Comparison of ENCODE assay signal across 8 cellular contexts in genomic region chr22:42930810-42931420, GRCh38.
A peak's percentile ranks its signal among the peaks of the same experiment; 100 is the strongest.
DNase-seq lines count a peak whose midpoint lies in the region; ATAC-seq and TF ChIP-seq lines count a peak whose summit lies in the region.

No MANE protein-coding gene starts in this region.

- H3K9me2 ChIP-seq in hepatocyte (replicated peaks; ENCODE audit: insufficient read depth) = no peaks in the 10 kb centered on the region

- no peak overlapping the region for H2AFZ ChIP-seq in hepatocyte

- H3K27me3 ChIP-seq in hepatocyte (no peaks in the 10 kb centered on the region), upper lobe of left lung (no peaks in the 10 kb centered on the region)

- peaks cover 60% of the 10 kb centered on the region for H3K4me1 Mint-ChIP-seq in activated T-cell treated with anti-CD3 and anti-CD28 coated beads, Interleukin-2, amount 50 U/mL, for 72 hours (ENCODE audit: low read depth)
- peaks cover 78% of the 10 kb centered on the region for H3K4me1 Mint-ChIP-seq in activated T-cell treated with anti-CD3 and anti-CD28 coated beads, Interleukin-2, amount 50 U/mL, for 24 hours (ENCODE audit: low read depth)

- in situ Hi-C loops in SK-MEL-5 (cut with HindIII; ENCODE audit: low pct_unique_long_range_greater_than_20kb, low sequenced_read_pairs) = no loop called here

- peak overlapping the region; percentile 26 for H3K27ac ChIP-seq in hepatocyte
- H3K27ac ChIP-seq in upper lobe of left lung = peak overlapping the region; percentile 85 to 89 (median 88)

- H3K36me3 Mint-ChIP-seq in activated T-cell treated with anti-CD3 and anti-CD28 coated beads, Interleukin-2, amount 50 U/mL, for 72 hours (ENCODE audit: insufficient read depth in 2 of 2) = no peaks in the 10 kb centered on the region
- peaks cover 6% of the 10 kb centered on the region for H3K36me3 Mint-ChIP-seq in activated T-cell treated with anti-CD3 and anti-CD28 coated beads, Interleukin-2, amount 50 U/mL, for 24 hours (ENCODE audit: low read depth)

- no peak overlapping the region for H3K4me3 ChIP-seq in hepatocyte
- no peak overlapping the region for H3K4me3 ChIP-seq in upper lobe of left lung

- no peaks in the 10 kb centered on the region for H3K27me3 Mint-ChIP-seq in activated T-cell treated with anti-CD3 and anti-CD28 coated beads, Interleukin-2, amount 50 U/mL, for 72 hours (ENCODE audit: low read depth)
- no peaks in the 10 kb centered on the region for H3K27me3 Mint-ChIP-seq in activated T-cell treated with anti-CD3 and anti-CD28 coated beads, Interleukin-2, amount 50 U/mL, for 24 hours

- 84% methylated on average over 9 of the region's 9 CpGs for WGBS in hepatocyte (ENCODE audit: low lambda C conversion rate, missing lambda C conversion rate)
- WGBS in upper lobe of left lung, 2 donors = 62 to 64% methylated on average over 9 of the region's 9 CpGs

- H3K4me3 Mint-ChIP-seq in activated T-cell treated with anti-CD3 and anti-CD28 coated beads, Interleukin-2, amount 50 U/mL, for 72 hours = peak overlapping the region in 1 of 2 donors; percentile 24
- no peak overlapping the region for H3K4me3 Mint-ChIP-seq in activated T-cell treated with anti-CD3 and anti-CD28 coated beads, Interleukin-2, amount 50 U/mL, for 24 hours

- peaks cover 36% of the 10 kb centered on the region for H4K20me1 ChIP-seq in hepatocyte (ENCODE audit: insufficient read depth, poor library complexity, severe bottlenecking)

- peak in 1 of 2 donors; percentile 62 for ATAC-seq in activated T-cell treated with anti-CD3 and anti-CD28 coated beads, Interleukin-2, amount 50 U/mL, for 72 hours (replicated peaks in 1 of 2)
- peak in 1 of 2 donors; percentile 17 for ATAC-seq in upper lobe of left lung (ENCODE audit: low FRiP score in 2 of 2)
- no peak for ATAC-seq in GM18873 (IDR thresholded peaks at IDR 0.05; ENCODE audit: low FRiP score, unreplicated experiment)

- peaks cover 46% of the 10 kb centered on the region for H3K4me1 ChIP-seq in hepatocyte (ENCODE audit: insufficient read depth)
- peaks cover 82 to 92% (median 84%) of the 10 kb centered on the region in 4 donors for H3K4me1 ChIP-seq in upper lobe of left lung

- TF ChIP-seq EP300 in upper lobe of left lung (IDR thresholded peaks at IDR 0.05) = no peak

- peaks cover 93% of the 10 kb centered on the region for H3K79me2 ChIP-seq in hepatocyte

- H3K9me3 ChIP-seq in hepatocyte (ENCODE audit: low read depth) (no peaks in the 10 kb centered on the region), upper lobe of left lung (no peaks in the 10 kb centered on the region)

- DNase-seq in activated T-cell treated with anti-CD3 and anti-CD28 coated beads, Interleukin-2, amount 50 U/mL, for 72 hours = peak in 1 of 2 donors; percentile 15
- no peak for DNase-seq in activated T-cell treated with anti-CD3 and anti-CD28 coated beads, Interleukin-2, amount 50 U/mL, for 24 hours
- peak; percentile 55 for DNase-seq in SK-MEL-5 (ENCODE audit: low read depth, low spot score)
- no peak for DNase-seq in hepatocyte (ENCODE audit: low spot score)
- no peak for DNase-seq in upper lobe of left lung
- no peak for DNase-seq in activated CD8-positive, alpha-beta memory T cell treated with anti-CD3 and anti-CD28 coated beads for 24 hours
- no peak for DNase-seq in NCI-H1092 treated with DMSO at 0.1 percent for 48 hours (lab: John Stamatoyannopoulos, UW)

- no peak for TF ChIP-seq CTCF in hepatocyte (IDR thresholded peaks at IDR 0.05; ENCODE audit: poor library complexity)
- no peak for TF ChIP-seq CTCF in upper lobe of left lung (IDR thresholded peaks at IDR 0.05)

- no peak overlapping the region for H3K4me2 ChIP-seq in hepatocyte

- no peaks in the 10 kb centered on the region for H3K9me3 Mint-ChIP-seq in activated T-cell treated with anti-CD3 and anti-CD28 coated beads, Interleukin-2, amount 50 U/mL, for 72 hours
- no peaks in the 10 kb centered on the region for H3K9me3 Mint-ChIP-seq in activated T-cell treated with anti-CD3 and anti-CD28 coated beads, Interleukin-2, amount 50 U/mL, for 24 hours

- TF ChIP-seq POLR2A in upper lobe of left lung (IDR thresholded peaks at IDR 0.05) = no peak

- no peaks in the 10 kb centered on the region for H3K36me3 ChIP-seq in hepatocyte (replicated peaks; ENCODE audit: insufficient read depth, low read depth)
- no peaks in the 10 kb centered on the region for H3K36me3 ChIP-seq in upper lobe of left lung

- H3K27ac Mint-ChIP-seq in activated T-cell treated with anti-CD3 and anti-CD28 coated beads, Interleukin-2, amount 50 U/mL, for 72 hours = peak overlapping the region; percentile 24
- H3K27ac Mint-ChIP-seq in activated T-cell treated with anti-CD3 and anti-CD28 coated beads, Interleukin-2, amount 50 U/mL, for 24 hours = no peak overlapping the region
